8 cellular contexts compared by ENCODE assay signal in genomic region chr11:11931461-11932055, GRCh38.
DNase-seq lines count a peak whose midpoint lies in the region; ATAC-seq and TF ChIP-seq lines count a peak whose summit lies in the region.

No MANE protein-coding gene starts in this region.

- no peaks in the 10 kb centered on the region for H3K79me2 ChIP-seq in neural progenitor cell (ENCODE audit: low read depth)

- peak; percentile 62 for TF ChIP-seq CTCF in LNCaP clone FGC (IDR thresholded peaks at IDR 0.05; ENCODE audit: control insufficient read depth, extremely low read depth, insufficient read depth)
- peak; percentile 82 for TF ChIP-seq CTCF in neural progenitor cell (IDR thresholded peaks at IDR 0.05)

- H3K9me3 Mint-ChIP-seq in neural progenitor cell, result peaks cover 5% of the 10 kb centered on the region

- no peaks in the 10 kb centered on the region for H3K27me3 ChIP-seq in neural progenitor cell

- no peak overlapping the region for H3K27ac ChIP-seq in neural progenitor cell

- H3K4me2 ChIP-seq in neural progenitor cell, result no peak overlapping the region

- no peaks in the 10 kb centered on the region for H3K4me1 ChIP-seq in neural progenitor cell

- H3K4me3 Mint-ChIP-seq in neural progenitor cell, result no peak overlapping the region

- H3K36me3 Mint-ChIP-seq in neural progenitor cell, result peaks cover 53% of the 10 kb centered on the region

- no peaks in the 10 kb centered on the region for H3F3A ChIP-seq in neural progenitor cell (ENCODE audit: low read depth)

- no peak overlapping the region for H3K4me3 ChIP-seq in LNCaP clone FGC (ENCODE audit: low read depth, low read length)
- no peak overlapping the region for H3K4me3 ChIP-seq in neural progenitor cell

- H2AFZ ChIP-seq in neural progenitor cell (replicated peaks), result no peak overlapping the region

- in situ Hi-C loops in SK-MEL-5 (cut with HindIII; ENCODE audit: low pct_unique_long_range_greater_than_20kb, low sequenced_read_pairs), result no loop called here

- H3K36me3 ChIP-seq in neural progenitor cell, result peaks cover 22% of the 10 kb centered on the region

- H3K4me1 Mint-ChIP-seq in neural progenitor cell, result no peaks in the 10 kb centered on the region

- no peaks in the 10 kb centered on the region for H4K20me1 ChIP-seq in neural progenitor cell (ENCODE audit: low read depth)

- no peak for ATAC-seq in GM18858 (IDR thresholded peaks at IDR 0.05; ENCODE audit: unreplicated experiment)

- DNase-seq in NCI-H1436 (lab: John Stamatoyannopoulos, UW), result peak; percentile 7
- DNase-seq in NCI-H1436 treated with DMSO at 0.1 percent for 48 hours (lab: John Stamatoyannopoulos, UW), result no peak
- DNase-seq in LNCaP clone FGC (ENCODE audit: low read depth), result peak; percentile 15
- peak; percentile 81 for DNase-seq in SK-MEL-5 (ENCODE audit: low read depth, low spot score)
- peak; percentile 56 for DNase-seq in fibroblast of gingiva (ENCODE audit: low read depth)
- peak; percentile 62 for DNase-seq in neural progenitor cell (ENCODE audit: low spot score)
- DNase-seq in epidermal melanocyte (ENCODE audit: insufficient read length, low spot score), result no peak

- no peak overlapping the region for H3K9ac ChIP-seq in neural progenitor cell

- no peak overlapping the region for H3K27ac Mint-ChIP-seq in neural progenitor cell

- no peaks in the 10 kb centered on the region for H3K27me3 Mint-ChIP-seq in neural progenitor cell (ENCODE audit: insufficient read depth, low read depth)

- H3K9me3 ChIP-seq in neural progenitor cell (ENCODE audit: low read depth), result no peaks in the 10 kb centered on the region

Comparison
In these comparisons a context has a peak if more than half of its experiments do, and no peak if none do; other contexts are left out.
1. DNase-seq: peak in NCI-H1436 (single experiment), LNCaP clone FGC (single experiment), SK-MEL-5 (single experiment), fibroblast of gingiva (single experiment) and neural progenitor cell (single experiment); none in NCI-H1436 treated with DMSO at 0.1 percent for 48 hours (single experiment) and epidermal melanocyte (single experiment).